1 cellular context compared by ENCODE assay signal in the genomic region with DNA sequence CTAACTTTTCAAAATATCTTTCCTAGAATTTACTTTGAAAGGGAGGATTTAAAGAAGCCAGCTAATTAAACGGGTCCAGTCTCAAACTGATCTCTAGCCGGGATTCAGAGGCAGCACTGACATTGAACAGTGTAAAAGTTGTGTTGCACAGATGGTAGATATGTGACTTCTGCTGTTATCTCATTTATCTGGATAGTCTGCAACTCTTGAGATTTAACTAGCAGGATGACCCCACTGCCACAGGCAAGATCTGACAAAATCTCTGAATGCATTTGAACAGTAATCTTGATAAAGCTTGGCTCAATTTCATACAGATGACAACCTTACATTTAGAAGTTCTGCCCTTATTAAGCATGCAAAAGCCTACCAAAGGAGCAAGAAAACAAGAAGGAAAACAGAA.
TF ChIP-seq lines count a peak whose summit lies in the region.

No MANE protein-coding gene starts in this region.

TF ChIP-seq in H1, 55 proteins besides CTCF, POLR2A, EP300 and RAD21:
- TF ChIP-seq, protein P1, sequence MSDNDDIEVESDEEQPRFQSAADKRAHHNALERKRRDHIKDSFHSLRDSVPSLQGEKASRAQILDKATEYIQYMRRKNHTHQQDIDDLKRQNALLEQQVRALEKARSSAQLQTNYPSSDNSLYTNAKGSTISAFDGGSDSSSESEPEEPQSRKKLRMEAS (IDR thresholded peaks at IDR 0.05), result no peak
